Comparison of ENCODE assay signal across 1 cellular context in genomic region chr14:77225254-77225653, GRCh38.
TF ChIP-seq lines count a peak whose summit lies in the region.

No MANE protein-coding gene starts in this region.

TF ChIP-seq in GM23338, 12 proteins besides CTCF, POLR2A, EP300 and RAD21:
- TF ChIP-seq ZNF462 (CRISPR knock-in tag; IDR thresholded peaks at IDR 0.05) (no peak), REST (IDR thresholded peaks at IDR 0.05; ENCODE audit: unreplicated experiment) (no peak), CREB1 (CRISPR knock-in tag; IDR thresholded peaks at IDR 0.05; ENCODE audit: low read depth) (no peak), ETS1 (IDR thresholded peaks at IDR 0.05) (no peak), NANOG (IDR thresholded peaks at IDR 0.05; ENCODE audit: borderline replicate concordance) (no peak), ZNF114 (CRISPR knock-in tag; IDR thresholded peaks at IDR 0.05) (no peak)
